In the genomic region with DNA sequence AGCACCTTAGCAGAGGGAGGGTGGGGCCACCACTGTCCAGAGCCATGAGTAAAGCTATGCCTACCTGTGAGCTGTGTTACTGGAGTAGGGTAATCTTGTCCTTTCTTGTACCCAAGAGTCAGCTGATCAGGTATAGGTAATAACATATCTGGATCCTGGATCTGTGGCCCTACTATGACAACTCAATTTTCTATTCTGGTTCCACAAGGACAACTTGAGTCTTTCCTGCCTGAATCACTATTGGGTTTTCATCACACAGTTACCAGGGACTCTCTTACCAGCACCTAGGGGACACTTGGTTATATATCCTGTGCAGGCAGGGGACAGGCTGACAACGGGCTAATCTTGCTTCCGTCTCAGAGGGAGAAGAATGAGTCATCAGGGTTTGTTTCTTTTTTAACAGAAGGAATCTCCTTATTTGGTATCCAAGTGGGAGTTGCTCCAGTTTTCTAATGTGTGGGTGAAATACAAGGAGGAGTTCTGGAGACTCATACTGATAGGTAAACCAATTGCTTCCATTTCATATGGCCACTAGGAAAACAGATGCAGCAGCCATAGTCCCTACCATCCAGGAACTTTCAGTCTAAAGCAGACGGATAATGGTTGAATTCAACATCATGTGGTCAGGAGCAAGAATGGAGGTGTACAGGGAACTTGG, we compare ENCODE assay signal across 8 cellular contexts. TPM values are rescaled to one million over a fixed set of nuclear protein-coding genes. Genes with fewer than 3 reads are reported as not detected.
DNase-seq lines count a peak whose midpoint lies in the region; ATAC-seq, FAIRE-seq and TF ChIP-seq lines count a peak whose summit lies in the region.

No MANE protein-coding gene starts in this region.

- CTCF ChIA-PET in activated CD4-positive, alpha-beta T cell treated with anti-CD3 and anti-CD28 coated beads for 36 hours (lab: Charles Lee): interaction anchor here (0.8 to 3.5 kb wide), 3 partner anchors 11 to 17 kb away, joined by 4 to 17 read pairs (median 4); no protein-coding TSS in a partner anchor

- intact Hi-C loops in activated CD4-positive, alpha-beta T cell treated with anti-CD3 and anti-CD28 coated beads for 36 hours (cut with DNase I, micrococcal nuclease): loop anchor here in 1 of 2 experiments (1.0 kb wide), 2 partner anchors 8 to 12 kb away; no protein-coding TSS in a partner anchor
- intact Hi-C loops in kidney (cut with DNase I): no loop called here

- peak overlapping the region; percentile 97 for H3K27ac Mint-ChIP-seq in activated CD4-positive, alpha-beta T cell treated with anti-CD3 and anti-CD28 coated beads for 36 hours
- peak overlapping the region; percentile 100 for H3K27ac Mint-ChIP-seq in activated T-helper 17 cell treated with anti-CD3 and anti-CD28 coated beads, Interleukin-2, amount 50 U/mL, for 72 hours

- H3K36me3 Mint-ChIP-seq in activated CD4-positive, alpha-beta T cell treated with anti-CD3 and anti-CD28 coated beads for 36 hours (ENCODE audit: low read depth): peaks cover 89% of the 10 kb centered on the region
- peaks cover 100% of the 10 kb centered on the region for H3K36me3 Mint-ChIP-seq in activated T-helper 17 cell treated with anti-CD3 and anti-CD28 coated beads, Interleukin-2, amount 50 U/mL, for 72 hours (ENCODE audit: low read depth)

- peak; percentile 69 for DNase-seq in activated CD4-positive, alpha-beta T cell treated with anti-CD3 and anti-CD28 coated beads for 36 hours
- DNase-seq in activated CD4-positive, alpha-beta T cell treated with anti-CD3 and anti-CD28 coated beads, Interleukin-2, amount 50 U/mL, for 1 hour: no peak
- DNase-seq in HT-29 (ENCODE audit: low spot score): peak; percentile 38
- peak in 1 of 2 donors; percentile 87 for DNase-seq in cardiac muscle cell (ENCODE audit: low read depth in 1 of 2, low spot score in 1 of 2)
- peak; percentile 33 for DNase-seq in stimulated activated CD4-positive, alpha-beta T cell treated with anti-CD3 and anti-CD28 coated beads, Interleukin-2, amount 100 ng/mL, for 4 hours (ENCODE audit: low read depth)
- DNase-seq in kidney: no peak
- no peak for DNase-seq in NK-92 treated with Interleukin-12 subunit alpha and Interleukin-12 subunit beta, amount 100 ng/mL, for 24 hours (lab: John Stamatoyannopoulos, UW)

- no peak for FAIRE-seq in kidney (lab: Jason Lieb, UNC)

- H3K27me3 Mint-ChIP-seq in activated CD4-positive, alpha-beta T cell treated with anti-CD3 and anti-CD28 coated beads for 36 hours: no peaks in the 10 kb centered on the region
- no peaks in the 10 kb centered on the region for H3K27me3 Mint-ChIP-seq in activated T-helper 17 cell treated with anti-CD3 and anti-CD28 coated beads, Interleukin-2, amount 50 U/mL, for 72 hours

- peak overlapping the region; percentile 84 for H3K27ac ChIP-seq in cardiac muscle cell
- H3K27ac ChIP-seq in kidney (ENCODE audit: low read depth in 2 of 2, low read length in 2 of 2): no peak overlapping the region

- peak; percentile 78 for ATAC-seq in activated CD4-positive, alpha-beta T cell treated with anti-CD3 and anti-CD28 coated beads for 36 hours
- ATAC-seq in activated T-helper 17 cell treated with anti-CD3 and anti-CD28 coated beads, Interleukin-2, amount 50 U/mL, for 72 hours (replicated peaks): peak; percentile 79

- H3K4me1 Mint-ChIP-seq in activated CD4-positive, alpha-beta T cell treated with anti-CD3 and anti-CD28 coated beads for 36 hours: peaks cover 85% of the 10 kb centered on the region
- H3K4me1 Mint-ChIP-seq in activated T-helper 17 cell treated with anti-CD3 and anti-CD28 coated beads, Interleukin-2, amount 50 U/mL, for 72 hours: peaks cover 49% of the 10 kb centered on the region

- H3K4me1 ChIP-seq in cardiac muscle cell (ENCODE audit: low read depth) (peaks cover 18% of the 10 kb centered on the region), kidney (ENCODE audit: control insufficient read depth in 1 of 2, insufficient read depth in 1 of 2, low read depth in 1 of 2, low read length in 2 of 2) (peaks cover 14 to 19% of the 10 kb centered on the region in 2 donors)

- no peak overlapping the region for H3K9ac ChIP-seq in kidney (ENCODE audit: low read length in 2 of 2)

- no peaks in the 10 kb centered on the region for H3K27me3 ChIP-seq in cardiac muscle cell

- H3K4me3 ChIP-seq in cardiac muscle cell (no peak overlapping the region), kidney (ENCODE audit: low read length in 2 of 2) (no peak overlapping the region)

- H3K4me3 Mint-ChIP-seq in activated CD4-positive, alpha-beta T cell treated with anti-CD3 and anti-CD28 coated beads for 36 hours: peak overlapping the region; percentile 51
- H3K4me3 Mint-ChIP-seq in activated T-helper 17 cell treated with anti-CD3 and anti-CD28 coated beads, Interleukin-2, amount 50 U/mL, for 72 hours: peak overlapping the region; percentile 100

- no peaks in the 10 kb centered on the region for H3K9me3 ChIP-seq in cardiac muscle cell (ENCODE audit: low read depth)
- no peaks in the 10 kb centered on the region for H3K9me3 ChIP-seq in kidney (ENCODE audit: control insufficient read depth in 1 of 2, low read length in 2 of 2)

- POLR2A ChIA-PET in activated CD4-positive, alpha-beta T cell treated with anti-CD3 and anti-CD28 coated beads for 36 hours (lab: Charles Lee): interaction anchor here (0.5 to 1.6 kb wide), 3 partner anchors 11 to 437 kb away, joined by 3 to 8 read pairs (median 3); no protein-coding TSS in a partner anchor

- no peaks in the 10 kb centered on the region for H3K36me3 ChIP-seq in cardiac muscle cell
- peaks cover 5 to 10% of the 10 kb centered on the region in 2 donors for H3K36me3 ChIP-seq in kidney (ENCODE audit: control insufficient read depth in 1 of 2, insufficient read depth in 2 of 2, low read length in 2 of 2)

- no peak for TF ChIP-seq CTCF in cardiac muscle cell (IDR thresholded peaks at IDR 0.05; ENCODE audit: low read depth, low read length)
- TF ChIP-seq CTCF in kidney (IDR thresholded peaks at IDR 0.05; ENCODE audit: borderline replicate concordance, extremely low read depth, insufficient read depth): no peak

- no peaks in the 10 kb centered on the region for H3K9me3 Mint-ChIP-seq in activated CD4-positive, alpha-beta T cell treated with anti-CD3 and anti-CD28 coated beads for 36 hours (ENCODE audit: low read depth)
- H3K9me3 Mint-ChIP-seq in activated T-helper 17 cell treated with anti-CD3 and anti-CD28 coated beads, Interleukin-2, amount 50 U/mL, for 72 hours: no peaks in the 10 kb centered on the region

RNA-seq across cellular contexts. Expression of a gene that starts 6.8 kb away (rescaled TPM):
- 10 to 100 TPM; 61.9 to 64.9 TPM for total RNA-seq in activated CD4-positive, alpha-beta T cell treated with anti-CD3 and anti-CD28 coated beads for 36 hours
- 5.1 and 6.7 TPM in 2 replicates for total RNA-seq in HT-29 (2014; rRNA removed; shearing (Covaris generic))
- 100 to 1,000 TPM in 1 of 2 donors, 10 to 100 TPM in 1; 73.8 to 168 TPM for total RNA-seq in activated T-helper 17 cell treated with anti-CD3 and anti-CD28 coated beads, Interleukin-2, amount 50 U/mL, for 72 hours
- 13.2 and 16.7 TPM in 2 replicates for total RNA-seq in cardiac muscle cell
- 8.6 and 8.7 TPM in 2 replicates for polyA plus RNA-seq in cardiac muscle cell
- total RNA-seq in kidney: 18.3 TPM
- 4.0 TPM for polyA plus RNA-seq in kidney (ENCODE audit: insufficient read depth, low read depth, low replicate concordance)

Comparison
In these comparisons a context has a peak if more than half of its experiments do, and no peak if none do; other contexts are left out.
1. DNase-seq: peak in activated CD4-positive, alpha-beta T cell treated with anti-CD3 and anti-CD28 coated beads for 36 hours (single experiment), HT-29 (single experiment) and stimulated activated CD4-positive, alpha-beta T cell treated with anti-CD3 and anti-CD28 coated beads, Interleukin-2, amount 100 ng/mL, for 4 hours (single experiment); none in activated CD4-positive, alpha-beta T cell treated with anti-CD3 and anti-CD28 coated beads, Interleukin-2, amount 50 U/mL, for 1 hour (single experiment), kidney (single experiment) and NK-92 treated with Interleukin-12 subunit alpha and Interleukin-12 subunit beta, amount 100 ng/mL, for 24 hours (single experiment).